In the genomic region with DNA sequence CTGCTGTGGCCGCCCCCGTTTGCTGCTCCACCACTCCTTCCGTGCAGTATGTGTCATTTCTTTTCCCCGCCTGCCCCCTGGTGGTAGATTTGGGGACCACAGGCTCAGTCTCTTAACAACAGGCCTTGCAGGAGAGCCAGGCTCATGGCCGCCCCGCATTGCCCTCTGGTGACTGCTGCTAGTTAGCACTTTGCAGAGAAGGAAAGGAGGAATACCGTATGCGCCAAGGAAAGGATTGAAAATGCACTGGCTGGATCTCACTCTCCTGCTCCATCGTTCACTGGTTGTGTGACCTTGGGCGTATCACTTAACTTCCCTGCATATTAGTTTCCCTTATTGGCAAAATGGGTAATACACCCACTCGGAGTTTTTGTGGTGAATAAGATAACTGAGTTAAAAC, we compare ENCODE assay signal across 8 cellular contexts. TPM values are rescaled to one million over a fixed set of nuclear protein-coding genes. Genes with fewer than 3 reads are reported as not detected.
DNase-seq lines count a peak whose midpoint lies in the region; ATAC-seq, FAIRE-seq and TF ChIP-seq lines count a peak whose summit lies in the region.

No MANE protein-coding gene starts in this region.

- peak; percentile 91 for DNase-seq in NCI-H1105 treated with DMSO at 0.1 percent for 48 hours (lab: John Stamatoyannopoulos, UW)
- peak; percentile 91 for DNase-seq in SK-N-MC (ENCODE audit: low read depth, low spot score)
- peak; percentile 97 for DNase-seq in activated naive CD4-positive, alpha-beta T cell treated with Interleukin-2 at 50 U/mL for 16 hours
- peak; percentile 80 for DNase-seq in glomerular endothelial cell (ENCODE audit: extremely low read depth, low read depth, low spot score)
- DNase-seq in pons (ENCODE audit: low spot score): peak; percentile 94
- DNase-seq in urothelium cell line (ENCODE audit: low spot score): peak; percentile 79

- ATAC-seq in HG02763 (IDR thresholded peaks at IDR 0.05; ENCODE audit: unreplicated experiment): peak; percentile 99

- H3K9me3 ChIP-seq in SK-N-MC (ENCODE audit: low read depth, low read length): no peaks in the 10 kb centered on the region

- no peak overlapping the region for H3K4me3 ChIP-seq in GM12875 (ENCODE audit: low read depth, low read length)
- no peak overlapping the region for H3K4me3 ChIP-seq in SK-N-MC

- no peaks in the 10 kb centered on the region for H3K36me3 ChIP-seq in SK-N-MC (ENCODE audit: insufficient read depth, low read length)

- no peak overlapping the region for H3K27ac ChIP-seq in SK-N-MC

- H3K9ac ChIP-seq in SK-N-MC (ENCODE audit: insufficient read length): no peak overlapping the region

- TF ChIP-seq CTCF in GM12875 (IDR thresholded peaks at IDR 0.05; ENCODE audit: borderline replicate concordance, insufficient read depth, low read depth, low read length): peak; percentile 96

- FAIRE-seq in urothelium cell line (lab: Jason Lieb, UNC): peak; percentile 95

RNA-seq across cellular contexts. Expression of a gene that starts 39.3 kb away (rescaled TPM):
- total RNA-seq in glomerular endothelial cell: 1.8 and 2.9 TPM in 2 replicates
